ENCODE assay signal across 9 cellular contexts in the genomic region with DNA sequence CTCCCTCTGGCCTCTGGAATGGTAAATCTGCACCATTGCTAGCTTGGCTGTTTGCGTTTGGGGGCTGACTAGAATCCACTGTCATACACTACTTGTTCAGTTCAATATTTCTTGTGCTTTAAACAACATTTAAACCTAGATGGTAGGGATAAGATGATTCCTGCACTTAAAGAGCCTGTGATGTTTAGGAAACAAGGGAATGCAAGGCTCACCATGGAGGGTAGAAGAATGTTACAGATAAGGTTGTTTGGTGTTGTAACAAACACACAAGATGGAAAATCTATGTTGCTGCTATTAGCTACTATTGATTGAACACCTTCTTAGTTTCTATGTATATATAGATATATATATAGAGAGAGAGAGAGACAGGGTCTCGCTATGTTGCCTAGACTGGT. TPM values are rescaled to one million over a fixed set of nuclear protein-coding genes. Genes with fewer than 3 reads are reported as not detected.
DNase-seq lines count a peak whose midpoint lies in the region; ATAC-seq and TF ChIP-seq lines count a peak whose summit lies in the region.
"Had no signal": no experiment of that assay in that cellular context is flagged by ENCODE, and none has a peak within 500 bp of the region (broad histone marks: within the 10 kb centered on the region; RNA-seq: fewer than 3 reads in every experiment).

No MANE protein-coding gene starts in this region.

- intact Hi-C loops in activated CD4-positive, alpha-beta memory T cell treated with anti-CD3 and anti-CD28 coated beads for 36 hours (cut with micrococcal nuclease): loop anchor here (1.0 to 10.0 kb wide), 6 partner anchors 20 to 482 kb away; a partner anchor contains a TSS
- intact Hi-C loops in right cardiac atrium (cut with DNase I) (no loop called here), stomach (cut with DNase I; ENCODE audit: low total_unique reads) (no loop called here)

- peaks cover 15% of the 10 kb centered on the region for H3K36me3 Mint-ChIP-seq in T-helper 1 cell treated with Interleukin-12 subunit alpha and Interleukin-12 subunit beta and Interleukin-4 antibody, amounts not matched to agents 30 μg/mL and 1 μg/mL, for 36 hours (ENCODE audit: low read depth)
- peaks cover under 1% of the 10 kb centered on the region for H3K36me3 Mint-ChIP-seq in activated CD4-positive, alpha-beta memory T cell treated with anti-CD3 and anti-CD28 coated beads for 36 hours

- H3K27ac Mint-ChIP-seq in T-helper 1 cell treated with Interleukin-12 subunit alpha and Interleukin-12 subunit beta and Interleukin-4 antibody, amounts not matched to agents 30 μg/mL and 1 μg/mL, for 36 hours: peak overlapping the region; percentile 88
- H3K27ac Mint-ChIP-seq in activated CD4-positive, alpha-beta memory T cell treated with anti-CD3 and anti-CD28 coated beads for 36 hours: peak overlapping the region; percentile 83

- H3K4me3 ChIP-seq in right cardiac atrium (ENCODE audit: low read length): no peak overlapping the region
- H3K4me3 ChIP-seq in stomach: no peak overlapping the region

- H3K36me3 ChIP-seq in stomach: peaks cover 0 to 14% (median 3%) of the 10 kb centered on the region in 4 donors

- TF ChIP-seq EP300 in stomach (IDR thresholded peaks at IDR 0.05): no peak

- no peaks in the 10 kb centered on the region for H3K27me3 Mint-ChIP-seq in T-helper 1 cell treated with Interleukin-12 subunit alpha and Interleukin-12 subunit beta and Interleukin-4 antibody, amounts not matched to agents 30 μg/mL and 1 μg/mL, for 36 hours (ENCODE audit: low read depth)
- H3K27me3 Mint-ChIP-seq in activated CD4-positive, alpha-beta memory T cell treated with anti-CD3 and anti-CD28 coated beads for 36 hours: no peaks in the 10 kb centered on the region

- H3K9me3 ChIP-seq in right cardiac atrium (ENCODE audit: control insufficient read depth, low read length) (no peaks in the 10 kb centered on the region), stomach (no peaks in the 10 kb centered on the region)

- TF ChIP-seq POLR2A in stomach (IDR thresholded peaks at IDR 0.05): no peak

- H3K9me3 Mint-ChIP-seq in T-helper 1 cell treated with Interleukin-12 subunit alpha and Interleukin-12 subunit beta and Interleukin-4 antibody, amounts not matched to agents 30 μg/mL and 1 μg/mL, for 36 hours: no peaks in the 10 kb centered on the region
- no peaks in the 10 kb centered on the region for H3K9me3 Mint-ChIP-seq in activated CD4-positive, alpha-beta memory T cell treated with anti-CD3 and anti-CD28 coated beads for 36 hours

- TF ChIP-seq CTCF in stomach (IDR thresholded peaks at IDR 0.05): no peak

- ATAC-seq in right cardiac atrium (no peak), GM21381 (IDR thresholded peaks at IDR 0.05; ENCODE audit: unreplicated experiment) (no peak)

- H3K27me3 ChIP-seq in right cardiac atrium (ENCODE audit: control insufficient read depth, insufficient read depth): no peaks in the 10 kb centered on the region
- H3K27me3 ChIP-seq in stomach: no peaks in the 10 kb centered on the region

- CTCF ChIA-PET in activated CD4-positive, alpha-beta memory T cell treated with anti-CD3 and anti-CD28 coated beads for 36 hours (lab: Charles Lee): interaction anchor here (1.1 to 2.3 kb wide), 10 partner anchors 20 to 424 kb away, joined by 3 to 18 read pairs (median 6); no protein-coding TSS in a partner anchor

- DNase-seq in T-helper 1 cell (no peak), right cardiac atrium (no peak), stomach (no peak), dermis blood vessel endothelial cell (no peak), globus pallidus (ENCODE audit: low spot score) (no peak)
- DNase-seq in activated CD4-positive, alpha-beta memory T cell treated with anti-CD3 and anti-CD28 coated beads for 36 hours: no peak
- DNase-seq: 8988T had no signal

- H3K4me1 Mint-ChIP-seq in T-helper 1 cell treated with Interleukin-12 subunit alpha and Interleukin-12 subunit beta and Interleukin-4 antibody, amounts not matched to agents 30 μg/mL and 1 μg/mL, for 36 hours (ENCODE audit: low read depth): peaks cover 55% of the 10 kb centered on the region
- peaks cover 79% of the 10 kb centered on the region for H3K4me1 Mint-ChIP-seq in activated CD4-positive, alpha-beta memory T cell treated with anti-CD3 and anti-CD28 coated beads for 36 hours (ENCODE audit: low read depth)

- POLR2A ChIA-PET in activated CD4-positive, alpha-beta memory T cell treated with anti-CD3 and anti-CD28 coated beads for 36 hours (lab: Charles Lee): interaction anchor here (0.6 to 2.6 kb wide), 7 partner anchors 11 to 73 kb away, joined by 3 to 20 read pairs (median 5); no protein-coding TSS in a partner anchor

- H3K4me1 ChIP-seq in right cardiac atrium (ENCODE audit: control insufficient read depth, insufficient read depth, low read length) (peaks cover 48% of the 10 kb centered on the region), stomach (peaks cover 73 to 100% (median 87%) of the 10 kb centered on the region in 4 donors)

- peak overlapping the region; percentile 73 for H3K4me3 Mint-ChIP-seq in T-helper 1 cell treated with Interleukin-12 subunit alpha and Interleukin-12 subunit beta and Interleukin-4 antibody, amounts not matched to agents 30 μg/mL and 1 μg/mL, for 36 hours
- peak overlapping the region; percentile 9 for H3K4me3 Mint-ChIP-seq in activated CD4-positive, alpha-beta memory T cell treated with anti-CD3 and anti-CD28 coated beads for 36 hours

- WGBS in right cardiac atrium: 73% methylated on average over 2 of the region's 2 CpGs
- 49 to 58% (median 53%) methylated on average over 2 of the region's 2 CpGs for WGBS in stomach, 5 donors

- peak overlapping the region; percentile 42 for H3K27ac ChIP-seq in right cardiac atrium (ENCODE audit: low read length)
- H3K27ac ChIP-seq in stomach: peak overlapping the region; percentile 43 to 73 (median 55)

RNA-seq across cellular contexts. Expression of a gene that starts 31.4 kb away (rescaled TPM):
- total RNA-seq in activated CD4-positive, alpha-beta memory T cell treated with anti-CD3 and anti-CD28 coated beads for 36 hours: 1 to 10 TPM; 7.6 to 9.4 TPM
- total RNA-seq in right cardiac atrium (10 to 100 TPM; 14.5 to 33.9 (median 23.2) TPM), stomach (10 to 100 TPM; 22.2 to 60.8 (median 37.8) TPM), dermis blood vessel endothelial cell (90.8 and 101 TPM in 2 replicates)
- polyA plus RNA-seq in right cardiac atrium (12.5 TPM), stomach (10 to 100 TPM in 1 of 3 donors, 1 to 10 TPM in 2; 4.4 to 10.4 (median 9.0) TPM)
